In the genomic region with DNA sequence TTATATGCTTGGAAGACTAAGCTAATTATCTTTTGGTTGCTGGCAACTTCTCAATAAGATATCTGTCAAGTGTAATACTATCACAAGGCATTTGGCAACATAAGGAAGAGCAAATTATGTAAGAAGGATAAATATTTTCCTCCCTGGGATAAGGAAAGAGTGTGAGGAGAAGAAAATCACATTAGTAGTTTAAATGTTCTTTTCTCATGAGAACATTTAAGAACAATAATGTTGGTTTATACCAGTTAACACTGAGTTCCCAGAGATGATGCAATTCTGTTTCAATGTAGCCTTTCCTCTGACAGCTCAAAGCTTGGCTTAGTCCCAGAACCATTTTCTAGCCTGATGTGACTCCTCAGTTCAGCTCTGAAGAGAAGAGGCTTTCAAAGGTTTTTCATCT, we compare ENCODE assay signal across 10 cellular contexts.
DNase-seq lines count a peak whose midpoint lies in the region; TF ChIP-seq lines count a peak whose summit lies in the region.
"Had no signal": no experiment of that assay in that cellular context is flagged by ENCODE, and none has a peak within 500 bp of the region (broad histone marks: within the 10 kb centered on the region; RNA-seq: fewer than 3 reads in every experiment).

No MANE protein-coding gene starts in this region.

- H3K27me3 ChIP-seq in Karpas-422 (ENCODE audit: low read length), result no peaks in the 10 kb centered on the region

- no peaks in the 10 kb centered on the region for H3K9me2 ChIP-seq in Karpas-422 (replicated peaks; ENCODE audit: insufficient read depth, low read length)

- H3K36me3 Mint-ChIP-seq in mesothelial cell of epicardium, result no peaks in the 10 kb centered on the region
- H3K36me3 Mint-ChIP-seq in activated CD4-positive, alpha-beta memory T cell treated with anti-CD3 and anti-CD28 coated beads for 36 hours, result no peaks in the 10 kb centered on the region
- H3K36me3 Mint-ChIP-seq: activated CD8-positive, alpha-beta memory T cell treated with anti-CD3 and anti-CD28 coated beads, Interleukin-2, amount 10 ng/mL, durations not matched to agents 7 days and 5 days had no signal

- H3K27ac Mint-ChIP-seq in mesothelial cell of epicardium, result peak overlapping the region; percentile 85
- H3K27ac Mint-ChIP-seq in activated CD4-positive, alpha-beta memory T cell treated with anti-CD3 and anti-CD28 coated beads for 36 hours, result no peak overlapping the region
- H3K27ac Mint-ChIP-seq: activated CD8-positive, alpha-beta memory T cell treated with anti-CD3 and anti-CD28 coated beads, Interleukin-2, amount 10 ng/mL, durations not matched to agents 7 days and 5 days had no signal

- no peak overlapping the region for H2AFZ ChIP-seq in Karpas-422 (ENCODE audit: low read length)

- H3K4me2 ChIP-seq in Karpas-422 (ENCODE audit: low read depth, low read length, poor library complexity, severe bottlenecking), result no peak overlapping the region

- no peaks in the 10 kb centered on the region for H3K9me3 Mint-ChIP-seq in mesothelial cell of epicardium
- no peaks in the 10 kb centered on the region for H3K9me3 Mint-ChIP-seq in activated CD4-positive, alpha-beta memory T cell treated with anti-CD3 and anti-CD28 coated beads for 36 hours

- H3K27ac ChIP-seq in Karpas-422 (ENCODE audit: low read length), result no peak overlapping the region

- H3K79me2 ChIP-seq in Karpas-422 (ENCODE audit: low read length), result no peaks in the 10 kb centered on the region

- H3K4me3 ChIP-seq in Karpas-422 (ENCODE audit: low read length), result no peak overlapping the region

- POLR2A ChIA-PET in activated CD4-positive, alpha-beta memory T cell treated with anti-CD3 and anti-CD28 coated beads for 36 hours (lab: Charles Lee), result no interaction called here

- H3K27me3 Mint-ChIP-seq in mesothelial cell of epicardium (ENCODE audit: low read depth), result peaks cover 14% of the 10 kb centered on the region
- peaks cover 7% of the 10 kb centered on the region for H3K27me3 Mint-ChIP-seq in activated CD4-positive, alpha-beta memory T cell treated with anti-CD3 and anti-CD28 coated beads for 36 hours

- H3K36me3 ChIP-seq in Karpas-422 (ENCODE audit: insufficient read depth, low read length), result no peaks in the 10 kb centered on the region

- H3K4me3 Mint-ChIP-seq in mesothelial cell of epicardium, result no peak overlapping the region
- no peak overlapping the region for H3K4me3 Mint-ChIP-seq in activated CD4-positive, alpha-beta memory T cell treated with anti-CD3 and anti-CD28 coated beads for 36 hours
- H3K4me3 Mint-ChIP-seq: activated CD8-positive, alpha-beta memory T cell treated with anti-CD3 and anti-CD28 coated beads, Interleukin-2, amount 10 ng/mL, durations not matched to agents 7 days and 5 days had no signal

- H3K4me1 Mint-ChIP-seq in mesothelial cell of epicardium, result peaks cover 16% of the 10 kb centered on the region
- H3K4me1 Mint-ChIP-seq in activated CD4-positive, alpha-beta memory T cell treated with anti-CD3 and anti-CD28 coated beads for 36 hours (ENCODE audit: low read depth), result no peaks in the 10 kb centered on the region
- H3K4me1 Mint-ChIP-seq: activated CD8-positive, alpha-beta memory T cell treated with anti-CD3 and anti-CD28 coated beads, Interleukin-2, amount 10 ng/mL, durations not matched to agents 7 days and 5 days had no signal

- TF ChIP-seq CTCF in mesothelial cell of epicardium (IDR thresholded peaks at IDR 0.05; ENCODE audit: unreplicated experiment), result no peak

- intact Hi-C loops in activated CD4-positive, alpha-beta memory T cell treated with anti-CD3 and anti-CD28 coated beads for 36 hours (cut with micrococcal nuclease), result no loop called here

- H4K20me1 ChIP-seq in Karpas-422 (ENCODE audit: insufficient read depth, low read depth, low read length), result no peaks in the 10 kb centered on the region

- peaks cover 12% of the 10 kb centered on the region for H3K4me1 ChIP-seq in Karpas-422 (ENCODE audit: low read length)

- H3K9me3 ChIP-seq in Karpas-422 (ENCODE audit: low read length), result no peaks in the 10 kb centered on the region

- no peak overlapping the region for H3K9ac ChIP-seq in Karpas-422 (ENCODE audit: low read length)

- DNase-seq in AG08396 (ENCODE audit: low spot score) (peak; percentile 34), NCI-H1436 treated with DMSO at 0.1 percent for 48 hours (lab: John Stamatoyannopoulos, UW) (peak; percentile 44), dermis blood vessel endothelial cell (peak; percentile 36), mesothelial cell of epicardium (ENCODE audit: low spot score in 2 of 2, unreplicated experiment in 2 of 2) (no peak), Karpas-422 (no peak), NCI-H146 treated with DMSO at 0.1 percent for 48 hours (lab: John Stamatoyannopoulos, UW; ENCODE audit: unreplicated experiment) (no peak)
- DNase-seq in activated CD4-positive, alpha-beta memory T cell treated with anti-CD3 and anti-CD28 coated beads for 36 hours, result no peak
- no peak for DNase-seq in stimulated activated CD8-positive, alpha-beta memory T cell treated with anti-CD3 and anti-CD28 coated beads, Interleukin-4, amount 100 ng/mL, for 48 hours
- DNase-seq: activated CD8-positive, alpha-beta memory T cell treated with anti-CD3 and anti-CD28 coated beads, Interleukin-2, amount 10 ng/mL, durations not matched to agents 7 days and 5 days; NCI-H146 had no signal

- CTCF ChIA-PET in activated CD4-positive, alpha-beta memory T cell treated with anti-CD3 and anti-CD28 coated beads for 36 hours (lab: Charles Lee), result no interaction called here

Comparison
In these comparisons a context has a peak if more than half of its experiments do, and no peak if none do; other contexts are left out.
1. DNase-seq: peak in AG08396 (single experiment), NCI-H1436 treated with DMSO at 0.1 percent for 48 hours (single experiment) and dermis blood vessel endothelial cell (single experiment); none in mesothelial cell of epicardium (0 of 2), Karpas-422 (single experiment), NCI-H146 treated with DMSO at 0.1 percent for 48 hours (single experiment), activated CD4-positive, alpha-beta memory T cell treated with anti-CD3 and anti-CD28 coated beads for 36 hours (single experiment) and stimulated activated CD8-positive, alpha-beta memory T cell treated with anti-CD3 and anti-CD28 coated beads, Interleukin-4, amount 100 ng/mL, for 48 hours (single experiment).